In genomic region chr22:41700105-41700358, GRCh38 we compare ENCODE assay signal across 25 cellular contexts. TPM values are rescaled to one million over a fixed set of nuclear protein-coding genes. Genes with fewer than 3 reads are reported as not detected.
A peak's percentile ranks its signal among the peaks of the same experiment; 100 is the strongest.
DNase-seq lines count a peak whose midpoint lies in the region; ATAC-seq, FAIRE-seq and TF ChIP-seq lines count a peak whose summit lies in the region.
"Had no signal": no experiment of that assay in that cellular context is flagged by ENCODE, and none has a peak within 500 bp of the region (broad histone marks: within the 10 kb centered on the region; RNA-seq: fewer than 3 reads in every experiment).

No MANE protein-coding gene starts in this region.

- H3K79me1 ChIP-seq in neuronal stem cell (ENCODE audit: low read depth, low read length) = no peaks in the 10 kb centered on the region

- TF ChIP-seq CTCF in K562 (IDR thresholded peaks at IDR 0.05 in 2 of 3, conservative IDR thresholded peaks at IDR 0.05 in 1 of 3; ENCODE audit: insufficient read depth in 2 of 3, low read depth in 1 of 3, low read length in 3 of 3) = no peak

- H3K18ac ChIP-seq in neuronal stem cell (ENCODE audit: low read length) = peak overlapping the region; percentile 13

- no peak overlapping the region for H2BK120ac ChIP-seq in neuronal stem cell (ENCODE audit: low read depth, low read length)

- DNase-seq in K562 (ENCODE audit: extremely low read depth in 1 of 4, low spot score in 3 of 4) (no peak), neuronal stem cell (ENCODE audit: low spot score) (no peak), T-helper 9 cell (no peak), Right ventricle myocardium inferior (ENCODE audit: missing footprints) (no peak)
- DNase-seq: 8988T; ACHN; BE2C; CD4-positive, alpha-beta memory T cell; CD4-positive, CD25-positive, alpha-beta regulatory T cell; CD8-positive, alpha-beta memory T cell; COR-L47; DMS 273 treated with DMSO at 0.1 percent for 48 hours; DMS53; DMS79; DND-41; EL; GDM1 had no signal

- peak overlapping the region; percentile 31 for H2BK12ac ChIP-seq in neuronal stem cell (ENCODE audit: low read length)

- H3K27ac ChIP-seq in K562 (ENCODE audit: extremely low read depth, low read depth, low read length) = no peak overlapping the region
- no peak overlapping the region for H3K27ac ChIP-seq in neuronal stem cell (replicated peaks; ENCODE audit: low read length)
- H3K27ac ChIP-seq: BLaER1 had no signal

- TF ChIP-seq RAD21 in K562 (CRISPR knock-in tag; conservative IDR thresholded peaks at IDR 0.05 in 1 of 2, IDR thresholded peaks at IDR 0.05 in 1 of 2) = no peak

- no peak overlapping the region for H4K8ac ChIP-seq in neuronal stem cell (ENCODE audit: low read depth, low read length)

- no TSS peak for BruUV-seq in K562 (replicated peaks; lab: Mats Ljungman, UMichigan)

- POLR2A ChIA-PET in K562 (lab: Yijun Ruan, JAX) = no interaction called here

- peaks cover 2 to 18% of the 10 kb centered on the region in 2 experiments; a peak in 2 of 5 replicates for H3K4me1 ChIP-seq in K562 (replicated peaks in 1 of 2; ENCODE audit: control insufficient read depth in 2 of 2, insufficient read depth in 2 of 2, low read length in 2 of 2)
- peaks cover 11 to 12% of the 10 kb centered on the region in 2 donors for H3K4me1 ChIP-seq in neuronal stem cell (ENCODE audit: control insufficient read depth in 2 of 2, insufficient read depth in 1 of 2, low read depth in 1 of 2, low read length in 2 of 2)

- H3K14ac ChIP-seq in neuronal stem cell (ENCODE audit: low read length) = no peak overlapping the region

- no peaks in the 10 kb centered on the region for H3K36me3 ChIP-seq in K562 (ENCODE audit: control insufficient read depth, insufficient read depth, low read length)
- peaks cover 0 to 4% of the 10 kb centered on the region in 2 donors for H3K36me3 ChIP-seq in neuronal stem cell (replicated peaks in 1 of 2; ENCODE audit: control insufficient read depth in 2 of 2, insufficient read depth in 2 of 2, low read length in 2 of 2)
- H3K36me3 ChIP-seq: BE2C, BLaER1 had no signal

- 63% methylated on average over 9 of the region's 15 CpGs for WGBS in K562 (ENCODE audit: insufficient coverage, low coverage, missing lambda C conversion rate)
- no CpG with 5 or more reads among the region's 15 CpGs for WGBS in neuronal stem cell (ENCODE audit: extremely low coverage in 2 of 2, insufficient read length in 2 of 2, insufficient replicate concordance in 1 of 2), 2 donors

- H3K4me3 ChIP-seq in K562 = no peak overlapping the region
- no peak overlapping the region for H3K4me3 ChIP-seq in neuronal stem cell (ENCODE audit: low read length in 2 of 2)
- H3K4me3 ChIP-seq: BLaER1, GM12878 had no signal

- H3K9me3 ChIP-seq in K562 (replicated peaks; ENCODE audit: control insufficient read depth, insufficient read depth, low read depth, low read length) (no peaks in the 10 kb centered on the region), neuronal stem cell (replicated peaks in 1 of 2; ENCODE audit: control insufficient read depth in 2 of 2, insufficient read depth in 1 of 2, low read depth in 1 of 2, low read length in 2 of 2) (no peaks in the 10 kb centered on the region)
- H3K9me3 ChIP-seq: BE2C, BLaER1 had no signal

- no peak overlapping the region for H2BK5ac ChIP-seq in neuronal stem cell (ENCODE audit: low read length)

- no peak overlapping the region for H2AFZ ChIP-seq in K562 (ENCODE audit: low read depth, low read length)
- H2AFZ ChIP-seq in neuronal stem cell (ENCODE audit: low read length) = no peak overlapping the region

- no peak overlapping the region for H3K4ac ChIP-seq in neuronal stem cell (ENCODE audit: low read length)

- peak overlapping the region; percentile 78 for H2AK5ac ChIP-seq in neuronal stem cell (ENCODE audit: low read depth, low read length)

- H3K79me2 ChIP-seq in K562 (ENCODE audit: control insufficient read depth, insufficient read depth, low read length) = no peaks in the 10 kb centered on the region

- H3K27me3 ChIP-seq in K562 (ENCODE audit: control insufficient read depth in 2 of 2, insufficient read depth in 2 of 2, low read length in 2 of 2) (no peaks in the 10 kb centered on the region), neuronal stem cell (ENCODE audit: control insufficient read depth in 3 of 3, insufficient read depth in 3 of 3, low read depth in 1 of 3, low read length in 3 of 3) (no peaks in the 10 kb centered on the region)
- H3K27me3 ChIP-seq: BE2C, BLaER1 had no signal

- H3K4me2 ChIP-seq in K562 (ENCODE audit: insufficient read depth, low read length) = no peak overlapping the region
- no peak overlapping the region for H3K4me2 ChIP-seq in neuronal stem cell (ENCODE audit: insufficient read depth, low read length, poor library complexity, severe bottlenecking)
- H3K4me2 ChIP-seq: BLaER1 had no signal

- no peak for TF ChIP-seq EP300 in K562 (IDR thresholded peaks at IDR 0.05; ENCODE audit: low read length)

- H4K20me1 ChIP-seq in K562 (replicated peaks; ENCODE audit: control insufficient read depth, insufficient read depth, low read length) = no peaks in the 10 kb centered on the region; the same call in none of the 2 replicates
- H4K20me1 ChIP-seq: BLaER1 had no signal

- ATAC-seq in K562 (no peak), GM21717 (IDR thresholded peaks at IDR 0.05; ENCODE audit: unreplicated experiment) (no peak), Right ventricle myocardium inferior (no peak)

- peak overlapping the region; percentile 57 for H3K23ac ChIP-seq in neuronal stem cell (ENCODE audit: low read depth, low read length, poor library complexity)

- FAIRE-seq in K562 (lab: Jason Lieb, UNC) = no peak
- FAIRE-seq: A204.1, GM12878, GM12892, GM18507, GM19239 had no signal

- in situ Hi-C loops in K562 (cut with MboI) = no loop called here

- no peak overlapping the region for H4K91ac ChIP-seq in neuronal stem cell (ENCODE audit: low read depth, low read length, poor library complexity)

- CTCF ChIA-PET in K562 (lab: Yijun Ruan, JAX; ENCODE audit: low intra/inter-chr PET ratio) = no interaction called here

- no peak for TF ChIP-seq POLR2A in K562 (conservative IDR thresholded peaks at IDR 0.05)

- no peak overlapping the region for H2BK15ac ChIP-seq in neuronal stem cell (ENCODE audit: low read length)

- intact Hi-C loops in K562 (cut with micrococcal nuclease) (no loop called here), Right ventricle myocardium inferior (cut with DNase I) (no loop called here)

- no peak overlapping the region for H3K9ac ChIP-seq in K562 (ENCODE audit: insufficient read depth in 1 of 2, low read depth in 2 of 2, low read length in 2 of 2)
- H3K9ac ChIP-seq in neuronal stem cell (ENCODE audit: low read depth, low read length, poor library complexity) = no peak overlapping the region
- H3K9ac ChIP-seq: BLaER1 had no signal

- no peaks in the 10 kb centered on the region for H3K9me1 ChIP-seq in K562 (ENCODE audit: control insufficient read depth, insufficient read depth, low read length)

TF ChIP-seq in K562, 482 proteins besides CTCF, POLR2A, EP300 and RAD21 (continues in another document):
- TF ChIP-seq JUND (IDR thresholded peaks at IDR 0.05; ENCODE audit: borderline replicate concordance, low read depth, low read length) (no peak), JUND (tag; IDR thresholded peaks at IDR 0.05; ENCODE audit: borderline replicate concordance, low read depth, low read length) (no peak), TAL1 (IDR thresholded peaks at IDR 0.05) (no peak), POLR2G (IDR thresholded peaks at IDR 0.05; ENCODE audit: low read depth, low read length) (0 out of 2 replicates have a peak, but pooled peaks have one; percentile 12), DPF2 (IDR thresholded peaks at IDR 0.05) (no peak)

RNA-seq across cellular contexts. Expression of gene MEI1, which starts 0.7 kb away (rescaled TPM):
- total RNA-seq in K562 (2011; cell fraction: chromatin; rRNA removed; ENCODE audit: low replicate concordance) = 0.48 TPM in 1 of 2 replicates, not detected in the other
- 0.39 TPM in 1 of 2 replicates, not detected in the other for total RNA-seq in K562 (2011; cell fraction: nucleolus; rRNA removed)
- 1.6 TPM in 1 of 2 replicates, not detected in the other for total RNA-seq in K562 (2011; cell fraction: nucleoplasm; rRNA removed)
- total RNA-seq in K562 (2014; rRNA removed) = 0.18 TPM in 1 of 2 replicates, not detected in the other
- not detected in 2 replicates for total RNA-seq in K562 (2014; rRNA removed; fragmentation: Illumina TruSeq; extraction: Trizol)
- 0.75 TPM in 1 of 2 replicates, not detected in the other for total RNA-seq in K562 (2015; rRNA removed; fragmentation: Illumina TruSeq; extraction: Trizol)
- total RNA-seq in K562 (2021) = 0.31 and 0.47 TPM in 2 replicates
- polyA plus RNA-seq in K562 (2011; rRNA removed) = 0.33 and 0.61 TPM in 2 replicates
- polyA plus RNA-seq in K562 (2011; cell fraction: cytosol; rRNA removed) = 0.73 and 2.2 TPM in 2 replicates
- 0.81 and 1.1 TPM in 2 replicates for polyA plus RNA-seq in K562 (2011; cell fraction: nucleus; rRNA removed)
- 0.66 and 1.2 TPM in 2 replicates for polyA plus RNA-seq in K562 (2012)
- 0.16 and 0.17 TPM in 2 replicates for polyA plus RNA-seq in K562 (2014; fragmentation: Illumina TruSeq; extraction: Trizol)
- under 1 TPM; 0.08 to 0.18 TPM for polyA plus RNA-seq in K562 (2014; fragmentation: Nextera tagmentation; extraction: Ambion mirVana)
- 0.15 and 0.68 TPM in 2 replicates for polyA plus RNA-seq in K562 (2014; rRNA removed)
- polyA minus RNA-seq in K562 (2011; rRNA and poly(A)+ RNA removed) = 0.25 and 0.27 TPM in 2 replicates
- not detected in 2 replicates for polyA minus RNA-seq in K562 (2011; cell fraction: cytosol; rRNA and poly(A)+ RNA removed)
- 0.40 and 1.2 TPM in 2 replicates for polyA minus RNA-seq in K562 (2011; cell fraction: nucleus; rRNA and poly(A)+ RNA removed)
- 0.60 TPM for polyA plus RNA-seq in neuronal stem cell (2013, experiment 1 of 2)
- 0.29 TPM for polyA plus RNA-seq in neuronal stem cell (2013, experiment 2 of 2)
- total RNA-seq in Right ventricle myocardium inferior = 0.41 TPM
- total RNA-seq: G401 had no signal

RNA-seq across cellular contexts. Expression of gene SNU13, which starts 11.4 kb away (rescaled TPM):
- total RNA-seq in K562 (2011; cell fraction: chromatin; rRNA removed; ENCODE audit: low replicate concordance) = 64.9 and 85.4 TPM in 2 replicates
- total RNA-seq in K562 (2011; cell fraction: nucleolus; rRNA removed) = 65.5 and 66.1 TPM in 2 replicates
- 94.7 and 101 TPM in 2 replicates for total RNA-seq in K562 (2011; cell fraction: nucleoplasm; rRNA removed)
- total RNA-seq in K562 (2014; rRNA removed) (193 and 196 TPM in 2 replicates), K562 (2014; rRNA removed; fragmentation: Illumina TruSeq; extraction: Trizol) (147 and 185 TPM in 2 replicates), K562 (2015; rRNA removed; fragmentation: Illumina TruSeq; extraction: Trizol) (179 and 193 TPM in 2 replicates), K562 (2021) (279 and 283 TPM in 2 replicates), Right ventricle myocardium inferior (216 TPM)
- polyA plus RNA-seq in K562 (2011; rRNA removed) (243 and 271 TPM in 2 replicates), K562 (2014; fragmentation: Illumina TruSeq; extraction: Trizol) (294 and 334 TPM in 2 replicates), K562 (2014; fragmentation: Nextera tagmentation; extraction: Ambion mirVana) (100 to 1,000 TPM; 884 to 981 TPM), K562 (2014; rRNA removed) (286 and 317 TPM in 2 replicates)
- polyA plus RNA-seq in K562 (2011; cell fraction: cytosol; rRNA removed) = 304 and 417 TPM in 2 replicates
- 108 and 115 TPM in 2 replicates for polyA plus RNA-seq in K562 (2011; cell fraction: nucleus; rRNA removed)
- 157 and 244 TPM in 2 replicates for polyA plus RNA-seq in K562 (2012)
- polyA minus RNA-seq in K562 (2011; rRNA and poly(A)+ RNA removed) = 136 and 166 TPM in 2 replicates
- 93.1 and 107 TPM in 2 replicates for polyA minus RNA-seq in K562 (2011; cell fraction: cytosol; rRNA and poly(A)+ RNA removed)
- polyA minus RNA-seq in K562 (2011; cell fraction: nucleus; rRNA and poly(A)+ RNA removed) = 23.7 and 30.3 TPM in 2 replicates
- 139 TPM for polyA plus RNA-seq in neuronal stem cell (2013, experiment 1 of 2)
- 137 TPM for polyA plus RNA-seq in neuronal stem cell (2013, experiment 2 of 2)
